In genomic region chr4:169103966-169104412, GRCh38 we compare ENCODE assay signal across 8 cellular contexts.
A peak's percentile ranks its signal among the peaks of the same experiment; 100 is the strongest.
DNase-seq lines count a peak whose midpoint lies in the region; ATAC-seq, FAIRE-seq and TF ChIP-seq lines count a peak whose summit lies in the region.
"Had no signal": no experiment of that assay in that cellular context is flagged by ENCODE, and none has a peak within 500 bp of the region (broad histone marks: within the 10 kb centered on the region; RNA-seq: fewer than 3 reads in every experiment).

No MANE protein-coding gene starts in this region.

- no peaks in the 10 kb centered on the region for H3K27me3 Mint-ChIP-seq in H9 (ENCODE audit: low read depth)
- H3K27me3 Mint-ChIP-seq in CD4-positive, alpha-beta T cell: no peaks in the 10 kb centered on the region

- no peak overlapping the region for H3K4me3 ChIP-seq in ectodermal cell (ENCODE audit: insufficient read depth, low read depth, low read length)
- H3K4me3 ChIP-seq in pancreas: no peak overlapping the region

- H3K4me1 ChIP-seq in H9 (ENCODE audit: insufficient read depth, low read length) (peaks cover 3% of the 10 kb centered on the region; the same call in 1 of the 2 replicates), ectodermal cell (ENCODE audit: control insufficient read depth, insufficient read depth, low read length) (peaks cover 31% of the 10 kb centered on the region), pancreas (peaks cover 0 to 15% (median 10%) of the 10 kb centered on the region in 3 donors)

- H2AK5ac ChIP-seq in H9 (ENCODE audit: insufficient read length, low read length): no peak overlapping the region

- no peak overlapping the region for H3K14ac ChIP-seq in H9 (ENCODE audit: insufficient read depth, low read length)

- no peak for TF ChIP-seq CTCF in H9 (conservative IDR thresholded peaks at IDR 0.05)
- no peak for TF ChIP-seq CTCF in pancreas (IDR thresholded peaks at IDR 0.05)
- TF ChIP-seq CTCF in CD4-positive, alpha-beta T cell (IDR thresholded peaks at IDR 0.05): no peak

- H3K27me3 ChIP-seq in H9 (ENCODE audit: insufficient read depth, low read length) (no peaks in the 10 kb centered on the region), ectodermal cell (ENCODE audit: control insufficient read depth, insufficient read depth, low read length, poor library complexity, severe bottlenecking) (no peaks in the 10 kb centered on the region), pancreas (no peaks in the 10 kb centered on the region)
- no peaks in the 10 kb centered on the region for H3K27me3 ChIP-seq in CD4-positive, alpha-beta T cell (ENCODE audit: control insufficient read depth, insufficient read depth, low read length)

- peaks cover 36 to 37% of the 10 kb centered on the region in 2 experiments for H3K4me1 Mint-ChIP-seq in H9
- H3K4me1 Mint-ChIP-seq in CD4-positive, alpha-beta T cell (ENCODE audit: low read depth): no peaks in the 10 kb centered on the region

- no peak overlapping the region for H3K23ac ChIP-seq in H9 (ENCODE audit: insufficient read length, low read depth, low read length)

- H3K4me2 ChIP-seq in H9 (ENCODE audit: insufficient read depth, insufficient read length, low read length): no peak overlapping the region

- H3K27ac Mint-ChIP-seq in H9: peak overlapping the region; percentile 13 to 96 (median 88)
- H3K27ac Mint-ChIP-seq in CD4-positive, alpha-beta T cell: no peak overlapping the region

- H3K36me3 ChIP-seq in ectodermal cell (ENCODE audit: control insufficient read depth, insufficient read depth, low read length): peaks cover 4% of the 10 kb centered on the region
- H3K36me3 ChIP-seq in pancreas: peaks cover 0 to 22% (median 0%) of the 10 kb centered on the region in 3 donors

- H4K20me1 ChIP-seq in H9 (ENCODE audit: control insufficient read depth, insufficient read depth, insufficient read length): no peaks in the 10 kb centered on the region

- H2AFZ ChIP-seq in H9 (ENCODE audit: low read length): no peak overlapping the region

- peaks cover 0 to 17% (median 12%) of the 10 kb centered on the region in 3 experiments; a peak in 5 of 7 replicates for H3K36me3 Mint-ChIP-seq in H9 (ENCODE audit: insufficient read depth in 1 of 3, low read depth in 3 of 3)
- no peaks in the 10 kb centered on the region for H3K36me3 Mint-ChIP-seq in CD4-positive, alpha-beta T cell (ENCODE audit: low read depth)

- H2BK20ac ChIP-seq in H9 (ENCODE audit: low read depth, low read length, poor library complexity, severe bottlenecking): no peak overlapping the region

- no peak overlapping the region for H4K5ac ChIP-seq in H9 (ENCODE audit: insufficient read length, low read depth, low read length)

- no peaks in the 10 kb centered on the region for H3K79me2 ChIP-seq in H9 (ENCODE audit: insufficient read depth, low read length)

- POLR2A ChIA-PET in CD4-positive, alpha-beta T cell (lab: Charles Lee): no interaction called here

- no peak overlapping the region for H3K18ac ChIP-seq in H9 (ENCODE audit: insufficient read length, low read depth, low read length)

- H2BK12ac ChIP-seq in H9 (ENCODE audit: insufficient read length, low read depth, low read length): no peak overlapping the region

- H3K4ac ChIP-seq in H9 (ENCODE audit: low read depth, low read length): no peak overlapping the region

- no peaks in the 10 kb centered on the region for H3K23me2 ChIP-seq in H9 (ENCODE audit: insufficient read length, low read depth, low read length, poor library complexity, severe bottlenecking)

- no peak overlapping the region for H4K91ac ChIP-seq in H9 (ENCODE audit: insufficient read length, low read depth, low read length)

- no peak overlapping the region for H3K56ac ChIP-seq in H9 (ENCODE audit: insufficient read length, low read depth, low read length)

- CTCF ChIA-PET in CD4-positive, alpha-beta T cell (lab: Charles Lee): no interaction called here

- no peaks in the 10 kb centered on the region for H3K79me1 ChIP-seq in H9 (ENCODE audit: insufficient read depth, low read depth, low read length, poor library complexity, severe bottlenecking)

- H2BK5ac ChIP-seq in H9 (ENCODE audit: insufficient read length, low read length): no peak overlapping the region

- H3K9me3 ChIP-seq in H9 (ENCODE audit: control insufficient read depth, low read depth, low read length) (no peaks in the 10 kb centered on the region), ectodermal cell (ENCODE audit: control insufficient read depth, low read length) (no peaks in the 10 kb centered on the region), pancreas (no peaks in the 10 kb centered on the region)
- no peaks in the 10 kb centered on the region for H3K9me3 ChIP-seq in CD4-positive, alpha-beta T cell (ENCODE audit: control insufficient read depth, low read length)

- DNase-seq in H9: peak; percentile 77
- peak; percentile 42 to 65 for DNase-seq in NCI-H446 (lab: John Stamatoyannopoulos, UW)
- peak in 1 of 6 donors; percentile 48 for DNase-seq in pancreas
- DNase-seq in CD4-positive, alpha-beta T cell: no peak
- DNase-seq in activated CD4-positive, CD25-positive, alpha-beta regulatory T cell (lab: John Stamatoyannopoulos, UW): no peak
- DNase-seq: NCI-H187 had no signal

- H3K9ac ChIP-seq in H9 (ENCODE audit: extremely low read depth, insufficient read length, low read length): no peak overlapping the region

- no peak overlapping the region for H2BK120ac ChIP-seq in H9 (ENCODE audit: low read depth, low read length, poor library complexity, severe bottlenecking)

- H3K9me3 Mint-ChIP-seq in H9: no peaks in the 10 kb centered on the region; a peak in 1 of 5 replicates
- H3K9me3 Mint-ChIP-seq in CD4-positive, alpha-beta T cell: no peaks in the 10 kb centered on the region

- intact Hi-C loops in pancreas (cut with DNase I): no loop called here
- intact Hi-C loops in CD4-positive, alpha-beta T cell (cut with DNase I, micrococcal nuclease): no loop called here

- no peak overlapping the region; a peak in 1 of 5 replicates for H3K4me3 Mint-ChIP-seq in H9
- H3K4me3 Mint-ChIP-seq in CD4-positive, alpha-beta T cell: no peak overlapping the region

- no peak overlapping the region for H3T11ph ChIP-seq in H9 (ENCODE audit: low read length)

- ATAC-seq in pancreas (peak; percentile 21 to 87 (median 74)), HG03159 (IDR thresholded peaks at IDR 0.05; ENCODE audit: unreplicated experiment) (no peak)
- no peak for ATAC-seq in CD4-positive, alpha-beta T cell (ENCODE audit: poor library complexity)

- H3K27ac ChIP-seq in H9 (ENCODE audit: insufficient read length, low read depth, low read length): peak overlapping the region; percentile 55
- peak overlapping the region; percentile 4 for H3K27ac ChIP-seq in ectodermal cell (ENCODE audit: insufficient read depth, low read depth, low read length, poor library complexity, severe bottlenecking)
- H3K27ac ChIP-seq in pancreas: no peak overlapping the region
- H3K27ac ChIP-seq in CD4-positive, alpha-beta T cell (ENCODE audit: low read depth, low read length): no peak overlapping the region

- no CpG with 5 or more reads among the region's 3 CpGs for WGBS in H9 (ENCODE audit: extremely low coverage, insufficient read length, low lambda C conversion rate)
- 11 to 12% methylated on average over 3 of the region's 3 CpGs for WGBS in ectodermal cell, 2 experiments
- 65 to 68% methylated on average over 3 of the region's 3 CpGs for WGBS in pancreas, 2 donors

- no peak overlapping the region for H4K8ac ChIP-seq in H9 (replicated peaks; ENCODE audit: insufficient read length, low read depth, low read length)

- H2BK15ac ChIP-seq in H9 (ENCODE audit: low read depth, low read length): no peak overlapping the region

- no peak for FAIRE-seq in pancreas (lab: Jason Lieb, UNC)

Comparison
In these comparisons a context has a peak if more than half of its experiments do, and no peak if none do; other contexts are left out.
1. DNase-seq: peak in H9 (single experiment) and NCI-H446 (2 of 2); none in CD4-positive, alpha-beta T cell (0 of 10) and activated CD4-positive, CD25-positive, alpha-beta regulatory T cell (0 of 4).
2. H3K27ac ChIP-seq: peak in H9 (single experiment) and ectodermal cell (single experiment); none in pancreas (0 of 4) and CD4-positive, alpha-beta T cell (single experiment).
3. ATAC-seq: peak in pancreas (4 of 4); none in HG03159 (single experiment) and CD4-positive, alpha-beta T cell (single experiment).